In genomic region chr1:20771780-20772179, GRCh38 we compare ENCODE assay signal across 28 cellular contexts. TPM values are rescaled to one million over a fixed set of nuclear protein-coding genes. Genes with fewer than 3 reads are reported as not detected.
"Had no signal": no experiment of that assay in that cellular context is flagged by ENCODE, and none has a peak within 500 bp of the region (broad histone marks: within the 10 kb centered on the region; RNA-seq: fewer than 3 reads in every experiment).

No MANE protein-coding gene starts in this region.

- H3K9me3 Mint-ChIP-seq: activated naive CD4-positive, alpha-beta T cell treated with anti-CD3 and anti-CD28 coated beads for 36 hours; activated naive CD8-positive, alpha-beta T cell treated with anti-CD3 and anti-CD28 coated beads, Interleukin-2, amount 50 U/mL, for 24 hours; activated T-cell treated with anti-CD3 and anti-CD28 coated beads, Interleukin-2, amount 50 U/mL, for 4 hours; T-helper 1 cell treated with Interleukin-12 subunit alpha and Interleukin-12 subunit beta and Interleukin-4 antibody, amounts not matched to agents 30 μg/mL and 1 μg/mL, for 36 hours; WTC11 had no signal

- H3K4me1 ChIP-seq: Peyer's patch had no signal

- DNase-seq: activated CD4-positive, alpha-beta T cell treated with anti-CD3 and anti-CD28 coated beads for 48 hours; activated CD4-positive, alpha-beta T cell treated with anti-CD3 and anti-CD28 coated beads, Interleukin-2, amount 50 U/mL, for 4 hours; activated CD4-positive, CD25-positive, alpha-beta regulatory T cell treated with anti-CD3 and anti-CD28 coated beads, Interleukin-2, amount 50 U/mL, for 72 hours; activated CD8-positive, alpha-beta T cell treated with anti-CD3 and anti-CD28 coated beads, Interleukin-2, amount 10 ng/mL, durations not matched to agents 7 days and 5 days; activated effector memory CD4-positive, alpha-beta T cell treated with anti-CD3 and anti-CD28 coated beads, Interleukin-2, amount 50 U/mL, for 16 hours; activated naive CD4-positive, alpha-beta T cell treated with anti-CD3 and anti-CD28 coated beads for 36 hours; activated naive CD8-positive, alpha-beta T cell treated with anti-CD3 and anti-CD28 coated beads, Interleukin-2, amount 50 U/mL, for 24 hours; activated T-cell treated with anti-CD3 and anti-CD28 coated beads, Interleukin-2, amount 50 U/mL, for 4 hours; amniotic stem cell; body of pancreas; MM.1S; NCI-H1105 treated with DMSO at 0.1 percent for 48 hours; NCI-H1436 treated with DMSO at 0.1 percent for 48 hours; NCI-H187; NCI-H2081; NCI-H446; NCI-H524; Peyer's patch; Right ventricle myocardium superior; SW 1271; T-helper 9 cell had no signal

- H3K27ac ChIP-seq: ascending aorta, body of pancreas, cardiac muscle cell, Peyer's patch, RWPE1, SJSA1 had no signal

- H3K27me3 ChIP-seq: ascending aorta, body of pancreas, cardiac muscle cell, Peyer's patch, SJSA1 had no signal

- ATAC-seq: activated CD8-positive, alpha-beta T cell treated with anti-CD3 and anti-CD28 coated beads, Interleukin-2, amount 10 ng/mL, durations not matched to agents 7 days and 5 days; activated naive CD8-positive, alpha-beta T cell treated with anti-CD3 and anti-CD28 coated beads, Interleukin-2, amount 50 U/mL, for 24 hours; activated T-cell treated with anti-CD3 and anti-CD28 coated beads, Interleukin-2, amount 50 U/mL, for 4 hours; body of pancreas; SK-N-SH treated with all-trans-retinoic acid at 6 μM for 48 hours; WTC11 had no signal

- H3K4me3 ChIP-seq: ascending aorta, body of pancreas, cardiac muscle cell, Peyer's patch, SJSA1 had no signal

- H3K27me3 Mint-ChIP-seq: activated naive CD8-positive, alpha-beta T cell treated with anti-CD3 and anti-CD28 coated beads, Interleukin-2, amount 50 U/mL, for 24 hours had no signal

- H3K9me3 ChIP-seq: ascending aorta, body of pancreas, Peyer's patch, SJSA1 had no signal

- H3K4me3 Mint-ChIP-seq: activated CD8-positive, alpha-beta T cell treated with anti-CD3 and anti-CD28 coated beads, Interleukin-2, amount 10 ng/mL, durations not matched to agents 7 days and 5 days; activated naive CD4-positive, alpha-beta T cell treated with anti-CD3 and anti-CD28 coated beads for 36 hours; activated naive CD8-positive, alpha-beta T cell treated with anti-CD3 and anti-CD28 coated beads, Interleukin-2, amount 50 U/mL, for 24 hours; activated T-cell treated with anti-CD3 and anti-CD28 coated beads, Interleukin-2, amount 50 U/mL, for 4 hours; T-helper 1 cell treated with Interleukin-12 subunit alpha and Interleukin-12 subunit beta and Interleukin-4 antibody, amounts not matched to agents 30 μg/mL and 1 μg/mL, for 36 hours; WTC11 had no signal

- H3K27ac Mint-ChIP-seq: activated CD8-positive, alpha-beta T cell treated with anti-CD3 and anti-CD28 coated beads, Interleukin-2, amount 10 ng/mL, durations not matched to agents 7 days and 5 days; activated naive CD4-positive, alpha-beta T cell treated with anti-CD3 and anti-CD28 coated beads for 36 hours; activated naive CD8-positive, alpha-beta T cell treated with anti-CD3 and anti-CD28 coated beads, Interleukin-2, amount 50 U/mL, for 24 hours; T-helper 1 cell treated with Interleukin-12 subunit alpha and Interleukin-12 subunit beta and Interleukin-4 antibody, amounts not matched to agents 30 μg/mL and 1 μg/mL, for 36 hours had no signal

- H3K4me1 Mint-ChIP-seq: activated naive CD8-positive, alpha-beta T cell treated with anti-CD3 and anti-CD28 coated beads, Interleukin-2, amount 50 U/mL, for 24 hours; WTC11 had no signal

RNA-seq across cellular contexts. Expression of gene SH2D5, which starts 39.3 kb away (rescaled TPM):
- total RNA-seq: ascending aorta, body of pancreas, Peyer's patch, Right ventricle myocardium superior had no signal

RNA-seq across cellular contexts. Expression of gene KIF17, which starts 54.0 kb away (rescaled TPM):
- total RNA-seq: activated CD8-positive, alpha-beta T cell treated with anti-CD3 and anti-CD28 coated beads, Interleukin-2, amount 10 ng/mL, durations not matched to agents 7 days and 5 days; activated naive CD4-positive, alpha-beta T cell treated with anti-CD3 and anti-CD28 coated beads for 36 hours; activated T-cell treated with anti-CD3 and anti-CD28 coated beads, Interleukin-2, amount 50 U/mL, for 4 hours had no signal
